Comparison of ENCODE assay signal across 8 cellular contexts in the genomic region with DNA sequence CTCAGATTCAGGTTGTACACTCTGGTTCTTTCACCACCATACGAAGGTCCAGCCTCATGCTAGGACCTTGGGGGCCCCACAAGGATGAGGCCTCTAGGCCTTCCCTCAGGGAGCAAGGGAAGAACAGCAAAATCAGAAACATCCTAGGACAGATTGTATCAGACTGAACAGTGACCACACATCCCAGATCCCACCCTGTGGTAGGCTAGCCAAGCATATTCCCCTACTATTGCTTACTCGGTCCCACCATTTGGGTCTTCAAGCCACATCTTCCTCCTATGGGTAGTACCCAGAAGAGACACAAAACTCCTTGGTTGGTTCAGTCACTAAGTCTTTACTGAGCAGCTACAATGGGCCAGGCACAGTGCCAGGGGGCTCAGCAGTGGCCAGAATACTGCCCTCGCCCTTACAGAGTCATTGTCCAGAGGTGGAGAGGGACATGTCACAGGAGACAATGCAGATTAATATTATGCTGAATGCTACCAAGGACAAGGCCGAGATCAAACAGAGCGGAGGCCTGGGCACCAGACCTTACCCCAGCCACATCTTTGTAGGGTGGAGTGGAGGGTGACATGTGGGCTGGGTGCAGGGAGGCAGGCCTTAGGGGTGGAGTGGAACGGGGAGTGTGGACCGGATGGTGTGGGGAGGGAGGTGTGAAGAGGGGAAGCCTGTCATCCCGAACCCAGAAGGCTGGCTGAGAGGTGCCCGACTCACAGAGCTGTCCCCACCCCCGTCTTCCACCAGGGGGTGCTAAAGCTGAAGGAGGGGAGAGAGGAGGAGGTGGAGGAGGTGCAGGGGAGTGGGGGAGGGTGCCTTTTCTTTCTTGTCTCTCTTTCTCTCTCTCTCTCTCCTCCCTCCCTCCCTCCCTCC. TPM values are rescaled to one million over a fixed set of nuclear protein-coding genes. Genes with fewer than 3 reads are reported as not detected.
DNase-seq lines count a peak whose midpoint lies in the region; ATAC-seq and TF ChIP-seq lines count a peak whose summit lies in the region.

No MANE protein-coding gene starts in this region.

- H3K4me3 ChIP-seq in GM23248 (no peak overlapping the region), right atrium auricular region (no peak overlapping the region)

- H3K27me3 Mint-ChIP-seq in T-cell: no peaks in the 10 kb centered on the region

- peak overlapping the region in 1 of 3 donors; percentile 82 for H3K4me3 Mint-ChIP-seq in T-cell

- POLR2A ChIA-PET in T-cell (lab: Charles Lee): interaction anchor here (0.7 to 1.0 kb wide), 2 partner anchors 9 to 29 kb away, joined by 3 to 10 read pairs; no protein-coding TSS in a partner anchor

- peaks cover 31% of the 10 kb centered on the region for H3K4me1 ChIP-seq in GM23248 (ENCODE audit: insufficient read depth)
- peaks cover 0 to 27% of the 10 kb centered on the region in 2 donors for H3K4me1 ChIP-seq in right atrium auricular region

- H3K79me2 ChIP-seq in GM23248 (ENCODE audit: insufficient read depth): no peaks in the 10 kb centered on the region

- H3K9me3 ChIP-seq in GM23248 (ENCODE audit: low read depth): no peaks in the 10 kb centered on the region
- no peaks in the 10 kb centered on the region for H3K9me3 ChIP-seq in right atrium auricular region

- peaks cover under 1% of the 10 kb centered on the region for H3K36me3 Mint-ChIP-seq in T-cell

- H3K27me3 ChIP-seq in GM23248 (replicated peaks; ENCODE audit: insufficient read depth): no peaks in the 10 kb centered on the region
- no peaks in the 10 kb centered on the region for H3K27me3 ChIP-seq in right atrium auricular region

- peak; percentile 76 for DNase-seq in DMS114 treated with DMSO at 0.1 percent for 48 hours (lab: John Stamatoyannopoulos, UW; ENCODE audit: unreplicated experiment)
- peak; percentile 85 for DNase-seq in GM23248
- peak; percentile 44 for DNase-seq in NCI-H1048 (lab: John Stamatoyannopoulos, UW)
- DNase-seq in T-cell: peak; percentile 81 to 92 (median 88)
- peak; percentile 74 for DNase-seq in activated naive CD8-positive, alpha-beta T cell treated with anti-CD3 and anti-CD28 coated beads, Interleukin-2, amount 50 U/mL, for 16 hours (ENCODE audit: low read depth, low spot score)
- peak; percentile 77 for DNase-seq in right atrium auricular region (ENCODE audit: low spot score)
- peak; percentile 90 for DNase-seq in sciatic nerve (ENCODE audit: low spot score)

- no peak overlapping the region for H3K9ac ChIP-seq in GM23248

- intact Hi-C loops in sciatic nerve (cut with DNase I): no loop called here

- CTCF ChIA-PET in T-cell (lab: Charles Lee): interaction anchor here in 1 of 2 donors (0.6 to 1.9 kb wide), 6 partner anchors 24 to 441 kb away, joined by 3 to 16 read pairs (median 3); partner anchors contain the start of gene MAPK14

- in situ Hi-C loops in GM23248 (cut with MboI): loop anchor here (10.0 kb wide), 1 partner anchor 241 kb away; no protein-coding TSS in a partner anchor

- H4K20me1 ChIP-seq in GM23248 (ENCODE audit: insufficient read depth): no peaks in the 10 kb centered on the region

- peak overlapping the region; percentile 96 to 98 for H3K27ac Mint-ChIP-seq in T-cell

- no peak overlapping the region for H3K4me2 ChIP-seq in GM23248 (ENCODE audit: unreplicated experiment)

- peak; percentile 71 to 81 (median 74) for ATAC-seq in T-cell (replicated peaks in 1 of 4)
- ATAC-seq in sciatic nerve: peak; percentile 88
- ATAC-seq in GM21515 (IDR thresholded peaks at IDR 0.05; ENCODE audit: unreplicated experiment): no peak

- H3K4me1 Mint-ChIP-seq in T-cell: peaks cover 79 to 93% (median 84%) of the 10 kb centered on the region in 3 donors

- TF ChIP-seq CTCF in right atrium auricular region (IDR thresholded peaks at IDR 0.05): peak; percentile 51 to 75

- no peak overlapping the region for H3K27ac ChIP-seq in GM23248
- H3K27ac ChIP-seq in right atrium auricular region: no peak overlapping the region

- H3K9me3 Mint-ChIP-seq in T-cell: no peaks in the 10 kb centered on the region

- 29 to 53% methylated on average over 5 to 10 of the region's 10 CpGs for WGBS in GM23248 (ENCODE audit: low coverage in 1 of 2, low lambda C conversion rate in 2 of 2, missing lambda C conversion rate in 2 of 2), 2 experiments

- H3F3A ChIP-seq in GM23248 (ENCODE audit: insufficient read depth): peaks cover 15% of the 10 kb centered on the region; the same call in 1 of the 2 replicates

- H3K36me3 ChIP-seq in GM23248 (ENCODE audit: low read depth): no peaks in the 10 kb centered on the region
- H3K36me3 ChIP-seq in right atrium auricular region: no peaks in the 10 kb centered on the region

- H3K9me2 ChIP-seq in GM23248 (ENCODE audit: insufficient read depth): no peaks in the 10 kb centered on the region

- peak overlapping the region; percentile 74 for H2AFZ ChIP-seq in GM23248

RNA-seq across cellular contexts. Expression of gene MAPK13, which starts 6.8 kb away (rescaled TPM):
- total RNA-seq in GM23248 (2014; rRNA removed; shearing (Covaris generic)): 3.0 and 6.6 TPM in 2 replicates
- polyA plus RNA-seq in GM23248 (2016; fragmentation: Nextera tagmentation; extraction: Ambion mirVana): 2.9 and 3.2 TPM in 2 replicates
- 10 to 100 TPM; 38.2 to 45.6 (median 44.1) TPM for total RNA-seq in T-cell
- 1 to 10 TPM; 1.4 to 7.2 TPM for total RNA-seq in right atrium auricular region
- total RNA-seq in sciatic nerve: 12.8 TPM
